12 cellular contexts compared by ENCODE assay signal in genomic region chr20:44832724-44833123, GRCh38. TPM values are rescaled to one million over a fixed set of nuclear protein-coding genes. Genes with fewer than 3 reads are reported as not detected.
A peak's percentile ranks its signal among the peaks of the same experiment; 100 is the strongest.
DNase-seq lines count a peak whose midpoint lies in the region; ATAC-seq and TF ChIP-seq lines count a peak whose summit lies in the region.
"Had no signal": no experiment of that assay in that cellular context is flagged by ENCODE, and none has a peak within 500 bp of the region (broad histone marks: within the 10 kb centered on the region; RNA-seq: fewer than 3 reads in every experiment).

No MANE protein-coding gene starts in this region.

- no peaks in the 10 kb centered on the region for H3K79me2 ChIP-seq in GM23248 (ENCODE audit: insufficient read depth)

- no peak for TF ChIP-seq POLR2A in GM18505 (IDR thresholded peaks at IDR 0.05; ENCODE audit: borderline replicate concordance, extremely low read depth, insufficient read depth, insufficient read length)

- intact Hi-C loops in A673 (cut with micrococcal nuclease; ENCODE audit: unreplicated experiment), result no loop called here

- H3K27me3 ChIP-seq in A673 (replicated peaks; ENCODE audit: insufficient read depth, low read depth, low read length, poor library complexity) (peaks cover 65% of the 10 kb centered on the region), GM23248 (replicated peaks; ENCODE audit: insufficient read depth) (peaks cover 82% of the 10 kb centered on the region)

- H4K20me1 ChIP-seq in GM23248 (ENCODE audit: insufficient read depth), result no peaks in the 10 kb centered on the region

- 10 to 21% methylated on average over 3 of the region's 3 CpGs for WGBS in GM23248 (ENCODE audit: low coverage in 1 of 2, low lambda C conversion rate in 2 of 2, missing lambda C conversion rate in 2 of 2), 2 experiments

- H3K4me1 ChIP-seq in A673 (ENCODE audit: insufficient read depth, low read length, poor library complexity, severe bottlenecking) (peaks cover 4% of the 10 kb centered on the region), GM23248 (ENCODE audit: insufficient read depth) (no peaks in the 10 kb centered on the region)
- H3K4me1 ChIP-seq: upper lobe of right lung had no signal

- DNase-seq in A673 (ENCODE audit: low spot score), result peak; percentile 70
- peak; percentile 35 for DNase-seq in GM23248
- DNase-seq in RPMI8226, result peak; percentile 24
- peak; percentile 40 for DNase-seq in fibroblast of the aortic adventitia (ENCODE audit: low read depth)
- no peak for DNase-seq in NOMO-1 treated with dmso at 0.1 percent for 144 hours (lab: John Stamatoyannopoulos, UW; ENCODE audit: unreplicated experiment)
- no peak for DNase-seq in T-helper 1 cell
- DNase-seq in stimulated activated naive CD4-positive, alpha-beta T cell treated with Interleukin-2 at 50 U/mL for 16 hours (lab: John Stamatoyannopoulos, UW), result no peak
- DNase-seq: cortex of kidney, MV-4-11, upper lobe of right lung had no signal

- no peak overlapping the region for H2AFZ ChIP-seq in GM23248

- POLR2A ChIA-PET in A673 (lab: Charles Lee; ENCODE audit: low non-redundant PET), result no interaction called here

- H3K9me2 ChIP-seq in GM23248 (ENCODE audit: insufficient read depth), result no peaks in the 10 kb centered on the region

- H3K36me3 ChIP-seq in A673 (ENCODE audit: insufficient read depth, low read length, poor library complexity, severe bottlenecking) (no peaks in the 10 kb centered on the region), GM23248 (ENCODE audit: low read depth) (no peaks in the 10 kb centered on the region)
- H3K36me3 ChIP-seq: neutrophil, upper lobe of right lung had no signal

- CTCF ChIA-PET in A673 (lab: Charles Lee), result no interaction called here

- ATAC-seq in GM18505 (IDR thresholded peaks at IDR 0.05; ENCODE audit: unreplicated experiment), result no peak
- ATAC-seq: upper lobe of right lung had no signal

- no peak overlapping the region for H3K4me3 ChIP-seq in A673 (ENCODE audit: low read depth, low read length, poor library complexity, severe bottlenecking)
- H3K4me3 ChIP-seq in GM23248, result no peak overlapping the region
- no peak overlapping the region for H3K4me3 ChIP-seq in fibroblast of the aortic adventitia (ENCODE audit: low read depth, low read length)
- H3K4me3 ChIP-seq: upper lobe of right lung had no signal

- in situ Hi-C loops in GM23248 (cut with MboI), result no loop called here

- TF ChIP-seq CTCF in A673 (conservative IDR thresholded peaks at IDR 0.05; ENCODE audit: low read depth, low read length) (no peak), fibroblast of the aortic adventitia (IDR thresholded peaks at IDR 0.05; ENCODE audit: insufficient read depth, low read length) (no peak)

- no peaks in the 10 kb centered on the region for H3F3A ChIP-seq in GM23248 (ENCODE audit: insufficient read depth)

- no peak overlapping the region for H3K4me2 ChIP-seq in GM23248 (ENCODE audit: unreplicated experiment)

- no peaks in the 10 kb centered on the region for H3K9me3 ChIP-seq in A673 (ENCODE audit: low read depth, low read length, poor library complexity, severe bottlenecking)
- H3K9me3 ChIP-seq in GM23248 (ENCODE audit: low read depth), result no peaks in the 10 kb centered on the region
- H3K9me3 ChIP-seq: neutrophil, upper lobe of right lung had no signal

- no peak overlapping the region for H3K27ac ChIP-seq in A673 (ENCODE audit: low read depth, low read length, poor library complexity, severe bottlenecking)
- H3K27ac ChIP-seq in GM23248, result no peak overlapping the region
- H3K27ac ChIP-seq: neutrophil, upper lobe of right lung had no signal

- BruUV-seq in A673 (replicated peaks; lab: Mats Ljungman, UMichigan), result no TSS peak

- H3K9ac ChIP-seq in GM23248, result no peak overlapping the region

RNA-seq across cellular contexts. Expression of gene RIMS4, which starts 22.4 kb away (rescaled TPM):
- total RNA-seq in A673 (2021), result 0.24 and 0.39 TPM in 2 replicates
- 0.22 TPM in 1 of 2 replicates, not detected in the other for total RNA-seq in GM23248 (2014; rRNA removed; shearing (Covaris generic))
- not detected in 2 replicates for polyA plus RNA-seq in GM23248 (2016; fragmentation: Nextera tagmentation; extraction: Ambion mirVana)
- total RNA-seq in fibroblast of the aortic adventitia (ENCODE audit: low replicate concordance), result 0.27 and 0.41 TPM in 2 replicates

RNA-seq across cellular contexts. Expression of gene YWHAB, which starts 52.8 kb away (rescaled TPM):
- total RNA-seq in A673 (2021) (204 and 224 TPM in 2 replicates), fibroblast of the aortic adventitia (ENCODE audit: low replicate concordance) (174 and 180 TPM in 2 replicates)
- total RNA-seq in GM23248 (2014; rRNA removed; shearing (Covaris generic)), result 95.0 and 116 TPM in 2 replicates
- polyA plus RNA-seq in GM23248 (2016; fragmentation: Nextera tagmentation; extraction: Ambion mirVana), result 425 and 445 TPM in 2 replicates

Comparison
In these comparisons a context has a peak if more than half of its experiments do, and no peak if none do; other contexts are left out.
1. DNase-seq: peak in A673 (single experiment), GM23248 (single experiment), RPMI8226 (single experiment) and fibroblast of the aortic adventitia (single experiment); none in NOMO-1 treated with dmso at 0.1 percent for 144 hours (single experiment), T-helper 1 cell (0 of 5) and stimulated activated naive CD4-positive, alpha-beta T cell treated with Interleukin-2 at 50 U/mL for 16 hours (single experiment).